In the genomic region with DNA sequence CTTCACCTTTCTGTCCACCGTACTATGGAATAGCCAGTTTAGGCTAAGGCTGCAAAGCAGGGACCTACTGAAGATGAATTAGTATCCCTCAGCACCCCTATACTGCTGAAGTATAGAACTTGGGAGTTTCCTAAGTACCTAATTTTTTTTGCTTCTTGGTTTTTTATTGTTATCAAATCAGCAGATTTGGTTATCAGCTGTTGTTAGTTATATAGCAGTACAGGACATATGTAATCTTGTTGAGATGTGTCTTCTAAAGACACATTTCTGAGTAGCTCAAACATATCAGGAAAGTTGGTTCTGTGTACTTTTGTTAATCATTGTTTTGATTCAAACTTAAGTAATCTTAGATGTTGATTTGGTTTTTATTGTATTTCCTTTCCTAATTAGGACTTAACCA, we compare ENCODE assay signal across 1 cellular context.
TF ChIP-seq lines count a peak whose summit lies in the region.

No MANE protein-coding gene starts in this region.

TF ChIP-seq in endothelial cell of umbilical vein, 7 proteins besides CTCF, POLR2A, EP300 and RAD21:
- TF ChIP-seq POLR2AphosphoS5 (IDR thresholded peaks at IDR 0.05; ENCODE audit: insufficient read depth, low read depth, low read length) (no peak), GATA2 (IDR thresholded peaks at IDR 0.05; ENCODE audit: insufficient read depth, insufficient read length, low read depth, low read length) (no peak), FOS (IDR thresholded peaks at IDR 0.05; ENCODE audit: borderline replicate concordance, insufficient read depth, low read length) (no peak), JUN (IDR thresholded peaks at IDR 0.05; ENCODE audit: borderline replicate concordance, insufficient read depth, insufficient read length, low read depth) (no peak), EZH2 (IDR thresholded peaks at IDR 0.05; ENCODE audit: borderline replicate concordance, low read depth, low read length, severe bottlenecking) (no peak), MYC (IDR thresholded peaks at IDR 0.05; ENCODE audit: low read depth, low read length) (no peak)
- TF ChIP-seq, protein P1, sequence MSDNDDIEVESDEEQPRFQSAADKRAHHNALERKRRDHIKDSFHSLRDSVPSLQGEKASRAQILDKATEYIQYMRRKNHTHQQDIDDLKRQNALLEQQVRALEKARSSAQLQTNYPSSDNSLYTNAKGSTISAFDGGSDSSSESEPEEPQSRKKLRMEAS (IDR thresholded peaks at IDR 0.05; ENCODE audit: insufficient read depth, insufficient read length) = no peak
